8 cellular contexts compared by ENCODE assay signal in the genomic region with DNA sequence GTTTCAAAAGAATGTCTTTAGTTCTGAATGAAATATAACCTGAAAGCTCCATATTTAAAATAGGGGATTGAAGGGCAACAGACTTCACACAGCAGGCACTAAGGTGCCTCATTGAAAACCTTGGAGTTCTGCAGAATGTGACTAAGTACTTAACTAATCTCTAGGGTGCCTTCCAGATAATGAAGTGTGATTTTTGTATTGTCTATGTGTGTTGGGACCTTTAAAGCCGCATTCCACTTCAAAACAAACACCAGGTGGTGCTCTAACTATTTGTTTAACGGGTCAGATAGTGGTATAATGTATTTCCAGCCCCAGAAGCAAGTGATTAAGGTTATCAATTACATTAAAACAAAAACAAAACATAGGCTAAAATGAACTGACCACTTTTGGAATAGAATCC. TPM values are rescaled to one million over a fixed set of nuclear protein-coding genes. Genes with fewer than 3 reads are reported as not detected.
A peak's percentile ranks its signal among the peaks of the same experiment; 100 is the strongest.
DNase-seq lines count a peak whose midpoint lies in the region; ATAC-seq, FAIRE-seq and TF ChIP-seq lines count a peak whose summit lies in the region.

No MANE protein-coding gene starts in this region.

- no TSS peak for BruUV-seq in Calu3 (replicated peaks; lab: Mats Ljungman, UMichigan)
- BruUV-seq in K562 (replicated peaks; lab: Mats Ljungman, UMichigan) = no TSS peak

- in situ Hi-C loops in K562 (cut with MboI) = no loop called here

- H3K4me3 Mint-ChIP-seq in Calu3 (ENCODE audit: low read depth, unreplicated experiment) = no peak overlapping the region
- H3K4me3 Mint-ChIP-seq in activated CD4-positive, alpha-beta T cell treated with anti-CD3 and anti-CD28 coated beads, Interleukin-2, amount 10 ng/mL, durations not matched to agents 24 days and 14 days = no peak overlapping the region

- no peak overlapping the region for H2AFZ ChIP-seq in K562 (ENCODE audit: low read depth, low read length)

- H3K36me3 Mint-ChIP-seq in Calu3 (ENCODE audit: insufficient read depth, unreplicated experiment) = peaks cover 38% of the 10 kb centered on the region
- peaks cover 51% of the 10 kb centered on the region for H3K36me3 Mint-ChIP-seq in activated CD4-positive, alpha-beta T cell treated with anti-CD3 and anti-CD28 coated beads, Interleukin-2, amount 10 ng/mL, durations not matched to agents 24 days and 14 days (ENCODE audit: low read depth)

- no peaks in the 10 kb centered on the region for H3K9me3 ChIP-seq in K562 (replicated peaks; ENCODE audit: control insufficient read depth, insufficient read depth, low read depth, low read length)

- TF ChIP-seq EP300 in K562 (IDR thresholded peaks at IDR 0.05; ENCODE audit: low read length) = no peak

- no peak overlapping the region for H3K4me2 ChIP-seq in K562 (ENCODE audit: insufficient read depth, low read length)

- FAIRE-seq in K562 (lab: Jason Lieb, UNC) = peak; percentile 46

- peak; percentile 76 for ATAC-seq in K562

- POLR2A ChIA-PET in K562 (lab: Yijun Ruan, JAX) = interaction anchor here (3.2 kb wide), 1 partner anchor 11 kb away, joined by 12 read pairs; no protein-coding TSS in a partner anchor

- TF ChIP-seq POLR2A in K562 (conservative IDR thresholded peaks at IDR 0.05) = no peak

- H3K36me3 ChIP-seq in K562 (ENCODE audit: control insufficient read depth, insufficient read depth, low read length) = peaks cover 95% of the 10 kb centered on the region

- H3K9ac ChIP-seq in K562 (ENCODE audit: insufficient read depth in 1 of 2, low read depth in 2 of 2, low read length in 2 of 2) = no peak overlapping the region

- CTCF ChIA-PET in Calu3 (lab: Charles Lee) = interaction anchor here (0.7 kb wide), 1 partner anchor 34 kb away, joined by 3 read pairs; no protein-coding TSS in a partner anchor
- CTCF ChIA-PET in K562 (lab: Yijun Ruan, JAX; ENCODE audit: low intra/inter-chr PET ratio) = no interaction called here

- DNase-seq in Calu3 (peak; percentile 8), HPDE6-E6E7 (ENCODE audit: extremely low spot score) (peak; percentile 10), K562 (ENCODE audit: extremely low read depth in 1 of 4, low spot score in 3 of 4) (peak; percentile 13 to 19 (median 14)), midbrain (lab: John Stamatoyannopoulos, UW) (peak; percentile 2), NCI-H1694 (lab: John Stamatoyannopoulos, UW) (no peak), GM19238 (ENCODE audit: insufficient read length, low spot score) (no peak), T-helper 1 cell (no peak)
- no peak for DNase-seq in activated CD4-positive, alpha-beta T cell treated with anti-CD3 and anti-CD28 coated beads, Interleukin-2, amount 10 ng/mL, durations not matched to agents 24 days and 14 days

- no peaks in the 10 kb centered on the region for H3K27me3 Mint-ChIP-seq in Calu3 (ENCODE audit: unreplicated experiment)
- H3K27me3 Mint-ChIP-seq in activated CD4-positive, alpha-beta T cell treated with anti-CD3 and anti-CD28 coated beads, Interleukin-2, amount 10 ng/mL, durations not matched to agents 24 days and 14 days = no peaks in the 10 kb centered on the region

- no peaks in the 10 kb centered on the region for H3K27me3 ChIP-seq in K562 (ENCODE audit: control insufficient read depth in 2 of 2, insufficient read depth in 2 of 2, low read length in 2 of 2)

- H3K4me1 Mint-ChIP-seq in Calu3 (ENCODE audit: low read depth, unreplicated experiment) = peaks cover 13% of the 10 kb centered on the region
- peaks cover 13% of the 10 kb centered on the region for H3K4me1 Mint-ChIP-seq in activated CD4-positive, alpha-beta T cell treated with anti-CD3 and anti-CD28 coated beads, Interleukin-2, amount 10 ng/mL, durations not matched to agents 24 days and 14 days

- H3K9me1 ChIP-seq in K562 (ENCODE audit: control insufficient read depth, insufficient read depth, low read length) = no peaks in the 10 kb centered on the region

- H3K9me3 Mint-ChIP-seq in Calu3 (ENCODE audit: low read depth, unreplicated experiment) = no peaks in the 10 kb centered on the region
- H3K9me3 Mint-ChIP-seq in activated CD4-positive, alpha-beta T cell treated with anti-CD3 and anti-CD28 coated beads, Interleukin-2, amount 10 ng/mL, durations not matched to agents 24 days and 14 days = no peaks in the 10 kb centered on the region

- WGBS in K562 (ENCODE audit: insufficient coverage, low coverage, missing lambda C conversion rate) = 31% methylated on average over 2 of the region's 2 CpGs

- no peak overlapping the region for H3K27ac Mint-ChIP-seq in Calu3 (ENCODE audit: unreplicated experiment)
- H3K27ac Mint-ChIP-seq in activated CD4-positive, alpha-beta T cell treated with anti-CD3 and anti-CD28 coated beads, Interleukin-2, amount 10 ng/mL, durations not matched to agents 24 days and 14 days = no peak overlapping the region

- H3K27ac ChIP-seq in K562 (ENCODE audit: extremely low read depth, low read depth, low read length) = no peak overlapping the region

- H3K4me1 ChIP-seq in K562 (replicated peaks in 1 of 2; ENCODE audit: control insufficient read depth in 2 of 2, insufficient read depth in 2 of 2, low read length in 2 of 2) = peaks cover 0 to 5% of the 10 kb centered on the region in 2 experiments; a peak in 2 of 5 replicates

- no peaks in the 10 kb centered on the region for H4K20me1 ChIP-seq in K562 (replicated peaks; ENCODE audit: control insufficient read depth, insufficient read depth, low read length)

- H3K79me2 ChIP-seq in K562 (ENCODE audit: control insufficient read depth, insufficient read depth, low read length) = peaks cover 24% of the 10 kb centered on the region

- intact Hi-C loops in Calu3 (cut with micrococcal nuclease; ENCODE audit: unreplicated experiment) (loop anchor here (1.0 to 2.0 kb wide), 2 partner anchors 459 to 643 kb away; no protein-coding TSS in a partner anchor), K562 (cut with micrococcal nuclease) (loop anchor here (5.0 kb wide), 1 partner anchor 60 kb away; no protein-coding TSS in a partner anchor)
- intact Hi-C loops in activated CD4-positive, alpha-beta T cell treated with anti-CD3 and anti-CD28 coated beads, Interleukin-2, amount 10 ng/mL, durations not matched to agents 24 days and 14 days (cut with micrococcal nuclease) = loop anchor here (2.0 to 5.0 kb wide), 3 partner anchors 27 to 645 kb away; no protein-coding TSS in a partner anchor

- TF ChIP-seq RAD21 in K562 (CRISPR knock-in tag; conservative IDR thresholded peaks at IDR 0.05 in 1 of 2, IDR thresholded peaks at IDR 0.05 in 1 of 2) = peak; percentile 24 to 56; a peak in 3 of 4 replicates

- TF ChIP-seq CTCF in Calu3 (IDR thresholded peaks at IDR 0.05; ENCODE audit: unreplicated experiment) (peak; percentile 32), K562 (IDR thresholded peaks at IDR 0.05 in 2 of 3, conservative IDR thresholded peaks at IDR 0.05 in 1 of 3; ENCODE audit: insufficient read depth in 2 of 3, low read depth in 1 of 3, low read length in 3 of 3) (peak in 2 of 3 experiments; percentile 32 to 36; a peak in 2 of 6 replicates)

- no peak overlapping the region for H3K4me3 ChIP-seq in K562

TF ChIP-seq in K562, 482 proteins besides CTCF, POLR2A, EP300 and RAD21 (continues in another document):
- TF ChIP-seq ZNF512 (tag; IDR thresholded peaks at IDR 0.05) (no peak), ZNF507 (tag; conservative IDR thresholded peaks at IDR 0.05) (no peak), SNIP1 (IDR thresholded peaks at IDR 0.05; ENCODE audit: low read depth) (no peak), SRF (CRISPR knock-in tag; IDR thresholded peaks at IDR 0.05) (no peak), SETDB1 (IDR thresholded peaks at IDR 0.05; ENCODE audit: low read length) (no peak), ZFP1 (CRISPR knock-in tag; IDR thresholded peaks at IDR 0.05) (no peak), NEUROD1 (IDR thresholded peaks at IDR 0.05; ENCODE audit: borderline replicate concordance, low read depth, low read length, partially characterized antibody) (no peak)
- TF ChIP-seq, protein P1, sequence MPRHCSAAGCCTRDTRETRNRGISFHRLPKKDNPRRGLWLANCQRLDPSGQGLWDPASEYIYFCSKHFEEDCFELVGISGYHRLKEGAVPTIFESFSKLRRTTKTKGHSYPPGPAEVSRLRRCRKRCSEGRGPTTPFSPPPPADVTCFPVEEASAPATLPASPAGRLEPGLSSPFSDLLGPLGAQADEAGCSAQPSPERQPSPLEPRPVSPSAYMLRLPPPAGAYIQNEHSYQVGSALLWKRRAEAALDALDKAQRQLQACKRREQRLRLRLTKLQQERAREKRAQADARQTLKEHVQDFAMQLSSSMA (CRISPR knock-in tag; IDR thresholded peaks at IDR 0.05) = no peak

RNA-seq across cellular contexts. Expression of gene TFG, which starts 28.0 kb away (rescaled TPM):
- total RNA-seq in Calu3 (2022) (139 and 143 TPM in 2 replicates), K562 (2014; rRNA removed) (31.8 and 42.0 TPM in 2 replicates), K562 (2014; rRNA removed; fragmentation: Illumina TruSeq; extraction: Trizol) (68.8 and 70.8 TPM in 2 replicates), K562 (2015; rRNA removed; fragmentation: Illumina TruSeq; extraction: Trizol) (57.0 and 64.4 TPM in 2 replicates), K562 (2021) (70.4 and 70.6 TPM in 2 replicates)
- total RNA-seq in K562 (2011; cell fraction: chromatin; rRNA removed; ENCODE audit: low replicate concordance) = 21.5 and 58.2 TPM in 2 replicates
- 14.8 and 18.0 TPM in 2 replicates for total RNA-seq in K562 (2011; cell fraction: nucleolus; rRNA removed)
- 31.5 and 58.2 TPM in 2 replicates for total RNA-seq in K562 (2011; cell fraction: nucleoplasm; rRNA removed)
- polyA plus RNA-seq in K562 (2011; rRNA removed) (56.1 and 74.5 TPM in 2 replicates), K562 (2014; fragmentation: Illumina TruSeq; extraction: Trizol) (109 and 143 TPM in 2 replicates), K562 (2014; fragmentation: Nextera tagmentation; extraction: Ambion mirVana) (10 to 100 TPM; 33.5 to 48.8 TPM), K562 (2014; rRNA removed) (57.8 and 67.7 TPM in 2 replicates)
- polyA plus RNA-seq in K562 (2011; cell fraction: cytosol; rRNA removed) = 86.2 and 92.5 TPM in 2 replicates
- polyA plus RNA-seq in K562 (2011; cell fraction: nucleus; rRNA removed) = 61.3 and 65.4 TPM in 2 replicates
- 65.7 and 94.7 TPM in 2 replicates for polyA plus RNA-seq in K562 (2012)
- polyA minus RNA-seq in K562 (2011; rRNA and poly(A)+ RNA removed) = 35.1 and 44.4 TPM in 2 replicates
- polyA minus RNA-seq in K562 (2011; cell fraction: cytosol; rRNA and poly(A)+ RNA removed) = 28.4 and 31.9 TPM in 2 replicates
- 34.5 and 59.3 TPM in 2 replicates for polyA minus RNA-seq in K562 (2011; cell fraction: nucleus; rRNA and poly(A)+ RNA removed)
- total RNA-seq in activated CD4-positive, alpha-beta T cell treated with anti-CD3 and anti-CD28 coated beads, Interleukin-2, amount 10 ng/mL, durations not matched to agents 24 days and 14 days = 71.5 and 72.2 TPM in 2 replicates

Comparison
In these comparisons a context has a peak if more than half of its experiments do, and no peak if none do; other contexts are left out.
1. DNase-seq: peak in Calu3 (single experiment), HPDE6-E6E7 (single experiment), K562 (4 of 4) and midbrain (single experiment); none in NCI-H1694 (single experiment), GM19238 (single experiment), activated CD4-positive, alpha-beta T cell treated with anti-CD3 and anti-CD28 coated beads, Interleukin-2, amount 10 ng/mL, durations not matched to agents 24 days and 14 days (single experiment) and T-helper 1 cell (0 of 5).